20 cellular contexts compared by ENCODE assay signal in the genomic region with DNA sequence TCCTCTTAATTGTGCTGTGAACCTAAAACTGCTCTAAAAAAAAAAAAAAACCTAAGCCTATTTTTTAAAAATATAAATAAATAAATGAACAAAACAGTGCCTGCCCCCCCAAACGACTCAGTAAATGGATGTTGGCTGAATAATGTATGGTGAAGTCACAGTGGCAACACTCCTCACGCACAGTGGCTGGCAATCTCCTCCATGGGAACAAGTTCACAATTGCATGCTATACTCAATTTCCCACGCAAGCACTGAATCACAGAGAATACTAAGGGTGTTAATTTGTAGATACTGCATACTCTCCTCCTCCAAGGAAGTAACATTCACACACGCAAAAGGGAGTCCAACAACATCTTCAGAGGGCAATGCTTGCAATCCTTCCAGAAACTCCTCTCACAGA. TPM values are rescaled to one million over a fixed set of nuclear protein-coding genes. Genes with fewer than 3 reads are reported as not detected.
A peak's percentile ranks its signal among the peaks of the same experiment; 100 is the strongest.
DNase-seq lines count a peak whose midpoint lies in the region; ATAC-seq and TF ChIP-seq lines count a peak whose summit lies in the region.
"Had no signal": no experiment of that assay in that cellular context is flagged by ENCODE, and none has a peak within 500 bp of the region (broad histone marks: within the 10 kb centered on the region; RNA-seq: fewer than 3 reads in every experiment).

No MANE protein-coding gene starts in this region.

- H4K5ac ChIP-seq in mesendoderm (ENCODE audit: low read length), result no peak overlapping the region

- no peak overlapping the region for H2BK5ac ChIP-seq in mesendoderm (ENCODE audit: low read length)

- DNase-seq in stimulated activated naive CD8-positive, alpha-beta T cell treated with anti-CD3 and anti-CD28 coated beads, Interleukin-15, amount 100 ng/mL, for 72 hours, result no peak
- DNase-seq in mesendoderm (no peak), type B pancreatic cell (ENCODE audit: extremely low spot score, unreplicated experiment) (no peak), HuH-7 (ENCODE audit: low spot score) (no peak)
- DNase-seq: activated CD4-positive, CD25-positive, alpha-beta regulatory T cell treated with anti-CD3 and anti-CD28 coated beads, Interleukin-2, amount 50 U/mL, for 72 hours; activated CD8-positive, alpha-beta memory T cell treated with anti-CD3 and anti-CD28 coated beads, Interleukin-2, amount 10 ng/mL, durations not matched to agents 7 days and 5 days; CD8-positive, alpha-beta memory T cell; mammary epithelial cell; natural killer cell; NCI-H1105; NCI-H2081 treated with DMSO at 0.1 percent for 48 hours; stimulated activated naive CD8-positive, alpha-beta T cell treated with anti-CD3 and anti-CD28 coated beads, Interleukin-15, Interleukin-2, amounts not matched to agents 100 U/mL and 50 U/mL, for 24 hours; T-helper 9 cell; upper lobe of left lung had no signal

- H3K27me3 ChIP-seq in mesendoderm (ENCODE audit: insufficient read depth, low read length, poor library complexity), result no peaks in the 10 kb centered on the region
- H3K27me3 ChIP-seq: upper lobe of left lung had no signal

- no peak overlapping the region for H2BK120ac ChIP-seq in mesendoderm (ENCODE audit: low read depth, low read length)

- H3K9ac ChIP-seq in mesendoderm (ENCODE audit: low read length), result no peak overlapping the region

- peaks cover 94% of the 10 kb centered on the region for H3K4me1 Mint-ChIP-seq in stimulated activated naive CD8-positive, alpha-beta T cell treated with anti-CD3 and anti-CD28 coated beads, Interleukin-15, Interleukin-2, amounts not matched to agents 100 ng/mL and 50 ng/mL, for 24 hours (ENCODE audit: low read depth)
- peaks cover 98% of the 10 kb centered on the region for H3K4me1 Mint-ChIP-seq in stimulated activated naive CD8-positive, alpha-beta T cell treated with anti-CD3 and anti-CD28 coated beads, Interleukin-15, amount 100 ng/mL, for 72 hours
- peaks cover 56% of the 10 kb centered on the region for H3K4me1 Mint-ChIP-seq in activated T-helper 17 cell treated with anti-CD3 and anti-CD28 coated beads, Interleukin-2, amount 50 U/mL, for 72 hours
- H3K4me1 Mint-ChIP-seq in type B pancreatic cell (ENCODE audit: unreplicated experiment), result peaks cover 18% of the 10 kb centered on the region

- peaks cover 18% of the 10 kb centered on the region for H3K79me1 ChIP-seq in mesendoderm (ENCODE audit: low read length)

- peaks cover 2% of the 10 kb centered on the region for H3K36me3 ChIP-seq in mesendoderm (ENCODE audit: control insufficient read depth, insufficient read depth, low read length)
- H3K36me3 ChIP-seq: prostate gland, upper lobe of left lung had no signal

- peak overlapping the region; percentile 63 for H3K27ac Mint-ChIP-seq in stimulated activated naive CD8-positive, alpha-beta T cell treated with anti-CD3 and anti-CD28 coated beads, Interleukin-15, Interleukin-2, amounts not matched to agents 100 ng/mL and 50 ng/mL, for 24 hours
- H3K27ac Mint-ChIP-seq in stimulated activated naive CD8-positive, alpha-beta T cell treated with anti-CD3 and anti-CD28 coated beads, Interleukin-15, amount 100 ng/mL, for 72 hours, result peak overlapping the region in 1 of 2 donors; percentile 64
- peak overlapping the region; percentile 5 for H3K27ac Mint-ChIP-seq in activated T-helper 17 cell treated with anti-CD3 and anti-CD28 coated beads, Interleukin-2, amount 50 U/mL, for 72 hours
- peak overlapping the region; percentile 28 for H3K27ac Mint-ChIP-seq in type B pancreatic cell
- H3K27ac Mint-ChIP-seq: activated CD8-positive, alpha-beta memory T cell treated with anti-CD3 and anti-CD28 coated beads, Interleukin-2, amount 10 ng/mL, durations not matched to agents 7 days and 5 days; natural killer cell had no signal

- no peak overlapping the region for H2AK5ac ChIP-seq in mesendoderm (ENCODE audit: low read length)

- no peaks in the 10 kb centered on the region for H3K27me3 Mint-ChIP-seq in stimulated activated naive CD8-positive, alpha-beta T cell treated with anti-CD3 and anti-CD28 coated beads, Interleukin-15, Interleukin-2, amounts not matched to agents 100 ng/mL and 50 ng/mL, for 24 hours
- no peaks in the 10 kb centered on the region for H3K27me3 Mint-ChIP-seq in stimulated activated naive CD8-positive, alpha-beta T cell treated with anti-CD3 and anti-CD28 coated beads, Interleukin-15, amount 100 ng/mL, for 72 hours
- H3K27me3 Mint-ChIP-seq in activated T-helper 17 cell treated with anti-CD3 and anti-CD28 coated beads, Interleukin-2, amount 50 U/mL, for 72 hours, result no peaks in the 10 kb centered on the region
- H3K27me3 Mint-ChIP-seq in type B pancreatic cell, result no peaks in the 10 kb centered on the region
- H3K27me3 Mint-ChIP-seq: activated CD8-positive, alpha-beta memory T cell treated with anti-CD3 and anti-CD28 coated beads, Interleukin-2, amount 10 ng/mL, durations not matched to agents 7 days and 5 days; CD8-positive, alpha-beta memory T cell; central memory CD8-positive, alpha-beta T cell had no signal

- no peak overlapping the region for H2BK15ac ChIP-seq in mesendoderm (replicated peaks; ENCODE audit: low read depth)

- TF ChIP-seq POLR2A in GM18505 (IDR thresholded peaks at IDR 0.05; ENCODE audit: borderline replicate concordance, extremely low read depth, insufficient read depth, insufficient read length), result no peak

- H3K4me3 Mint-ChIP-seq in stimulated activated naive CD8-positive, alpha-beta T cell treated with anti-CD3 and anti-CD28 coated beads, Interleukin-15, Interleukin-2, amounts not matched to agents 100 ng/mL and 50 ng/mL, for 24 hours, result no peak overlapping the region
- H3K4me3 Mint-ChIP-seq in stimulated activated naive CD8-positive, alpha-beta T cell treated with anti-CD3 and anti-CD28 coated beads, Interleukin-15, amount 100 ng/mL, for 72 hours, result no peak overlapping the region
- H3K4me3 Mint-ChIP-seq in activated T-helper 17 cell treated with anti-CD3 and anti-CD28 coated beads, Interleukin-2, amount 50 U/mL, for 72 hours, result no peak overlapping the region
- no peak overlapping the region for H3K4me3 Mint-ChIP-seq in type B pancreatic cell
- H3K4me3 Mint-ChIP-seq: activated CD8-positive, alpha-beta memory T cell treated with anti-CD3 and anti-CD28 coated beads, Interleukin-2, amount 10 ng/mL, durations not matched to agents 7 days and 5 days; central memory CD8-positive, alpha-beta T cell; natural killer cell had no signal

- H3K4me2 ChIP-seq in mesendoderm (ENCODE audit: low read length), result no peak overlapping the region

- no peak overlapping the region for H3K18ac ChIP-seq in mesendoderm (ENCODE audit: low read length)

- no peak overlapping the region for H3K4me3 ChIP-seq in mesendoderm (ENCODE audit: low read length)
- H3K4me3 ChIP-seq: prostate gland, upper lobe of left lung had no signal

- peak overlapping the region; percentile 31 for H3K56ac ChIP-seq in mesendoderm (ENCODE audit: low read length)

- H3K9me3 Mint-ChIP-seq in stimulated activated naive CD8-positive, alpha-beta T cell treated with anti-CD3 and anti-CD28 coated beads, Interleukin-15, Interleukin-2, amounts not matched to agents 100 ng/mL and 50 ng/mL, for 24 hours, result no peaks in the 10 kb centered on the region
- H3K9me3 Mint-ChIP-seq in stimulated activated naive CD8-positive, alpha-beta T cell treated with anti-CD3 and anti-CD28 coated beads, Interleukin-15, amount 100 ng/mL, for 72 hours, result no peaks in the 10 kb centered on the region
- H3K9me3 Mint-ChIP-seq in activated T-helper 17 cell treated with anti-CD3 and anti-CD28 coated beads, Interleukin-2, amount 50 U/mL, for 72 hours, result no peaks in the 10 kb centered on the region
- no peaks in the 10 kb centered on the region for H3K9me3 Mint-ChIP-seq in type B pancreatic cell
- H3K9me3 Mint-ChIP-seq: CD8-positive, alpha-beta memory T cell; central memory CD8-positive, alpha-beta T cell; natural killer cell had no signal

- no peak overlapping the region for H3K23ac ChIP-seq in mesendoderm (ENCODE audit: low read length)

- peaks cover 38% of the 10 kb centered on the region for H3K79me2 ChIP-seq in mesendoderm (ENCODE audit: control insufficient read depth, insufficient read depth, low read length)

- H3K4me1 ChIP-seq in mesendoderm (ENCODE audit: control insufficient read depth, low read depth, low read length), result peaks cover 13% of the 10 kb centered on the region

- peak overlapping the region; percentile 8 for H3K27ac ChIP-seq in mesendoderm (ENCODE audit: low read depth, low read length)
- H3K27ac ChIP-seq: upper lobe of left lung had no signal

- TF ChIP-seq CTCF in type B pancreatic cell (conservative IDR thresholded peaks at IDR 0.05), result no peak

- no CpG with 5 or more reads among the region's 4 CpGs for WGBS in mesendoderm (ENCODE audit: extremely low coverage, insufficient coverage, low lambda C conversion rate)

- no peak overlapping the region for H3K4ac ChIP-seq in mesendoderm (ENCODE audit: low read depth, low read length)

- H4K8ac ChIP-seq in mesendoderm (ENCODE audit: low read depth, low read length), result no peak overlapping the region

- no peaks in the 10 kb centered on the region for H3K36me3 Mint-ChIP-seq in stimulated activated naive CD8-positive, alpha-beta T cell treated with anti-CD3 and anti-CD28 coated beads, Interleukin-15, Interleukin-2, amounts not matched to agents 100 ng/mL and 50 ng/mL, for 24 hours (ENCODE audit: low read depth)
- peaks cover 62% of the 10 kb centered on the region for H3K36me3 Mint-ChIP-seq in activated T-helper 17 cell treated with anti-CD3 and anti-CD28 coated beads, Interleukin-2, amount 50 U/mL, for 72 hours (ENCODE audit: low read depth)
- H3K36me3 Mint-ChIP-seq in type B pancreatic cell, result no peaks in the 10 kb centered on the region
- H3K36me3 Mint-ChIP-seq: natural killer cell had no signal

- ATAC-seq in stimulated activated naive CD8-positive, alpha-beta T cell treated with anti-CD3 and anti-CD28 coated beads, Interleukin-15, amount 100 ng/mL, for 72 hours, result no peak
- ATAC-seq in activated T-helper 17 cell treated with anti-CD3 and anti-CD28 coated beads, Interleukin-2, amount 50 U/mL, for 72 hours (replicated peaks), result no peak
- ATAC-seq in GM18505 (IDR thresholded peaks at IDR 0.05; ENCODE audit: unreplicated experiment), result no peak
- no peak for ATAC-seq in GM18520 (IDR thresholded peaks at IDR 0.05; ENCODE audit: unreplicated experiment)
- ATAC-seq: activated CD8-positive, alpha-beta memory T cell treated with anti-CD3 and anti-CD28 coated beads, Interleukin-2, amount 10 ng/mL, durations not matched to agents 7 days and 5 days; natural killer cell; stimulated activated naive CD8-positive, alpha-beta T cell treated with anti-CD3 and anti-CD28 coated beads, Interleukin-15, Interleukin-2, amounts not matched to agents 100 U/mL and 50 U/mL, for 24 hours had no signal

RNA-seq across cellular contexts. Expression of a gene that starts 47.5 kb away (rescaled TPM):
- total RNA-seq in activated T-helper 17 cell treated with anti-CD3 and anti-CD28 coated beads, Interleukin-2, amount 50 U/mL, for 72 hours, result 10 to 100 TPM; 50.7 to 76.7 TPM
- polyA plus RNA-seq in mesendoderm (2013, experiment 1 of 2), result 39.2 TPM
- polyA plus RNA-seq in mesendoderm (2013, experiment 2 of 2), result 42.4 TPM
- total RNA-seq in type B pancreatic cell (ENCODE audit: low replicate concordance), result 59.0 and 161 TPM in 2 replicates
